Comparison of ENCODE assay signal across 12 cellular contexts in the genomic region with DNA sequence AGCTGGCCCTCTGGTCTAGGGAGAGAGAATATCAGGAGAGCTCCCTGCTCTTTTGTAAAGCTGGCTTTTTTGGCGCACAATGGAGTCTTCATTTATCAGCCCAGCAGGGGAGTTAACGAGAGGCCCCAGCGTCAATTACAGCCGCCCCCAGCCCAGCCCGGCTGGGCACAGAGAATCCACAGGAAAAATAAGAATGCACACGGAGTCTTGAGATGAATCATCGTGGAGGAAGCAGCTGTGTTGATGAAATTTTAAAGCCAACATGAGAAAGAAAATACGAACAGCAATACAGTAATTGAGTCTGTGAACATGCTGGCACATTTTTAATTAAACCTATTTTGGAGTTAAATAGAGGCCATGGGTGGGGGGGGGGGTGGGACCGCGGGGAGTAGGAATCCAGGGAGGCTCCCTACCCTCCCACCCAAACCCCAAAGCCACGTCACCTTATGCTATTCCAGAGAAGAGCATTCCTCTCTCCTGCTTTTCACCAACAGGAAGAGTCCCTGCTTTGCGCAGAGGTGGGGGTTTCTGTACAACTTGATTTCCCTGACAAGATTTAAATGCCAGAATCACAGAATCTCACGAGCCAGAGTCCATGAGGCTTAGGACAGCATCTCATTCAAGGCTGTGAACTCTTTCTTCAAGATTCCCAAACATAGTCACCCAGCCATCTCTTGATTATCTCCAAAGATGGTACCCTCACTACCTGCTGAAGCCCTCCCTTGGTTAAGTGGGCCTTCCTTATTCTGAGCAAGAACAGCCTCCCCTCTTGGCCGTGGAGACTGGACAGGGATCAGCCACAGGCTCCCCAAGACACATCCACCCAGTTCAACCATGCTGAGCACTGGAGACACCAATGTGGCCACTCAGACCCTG. TPM values are rescaled to one million over a fixed set of nuclear protein-coding genes. Genes with fewer than 3 reads are reported as not detected.
A peak's percentile ranks its signal among the peaks of the same experiment; 100 is the strongest.
DNase-seq lines count a peak whose midpoint lies in the region; ATAC-seq and TF ChIP-seq lines count a peak whose summit lies in the region.
"Had no signal": no experiment of that assay in that cellular context is flagged by ENCODE, and none has a peak within 500 bp of the region (broad histone marks: within the 10 kb centered on the region; RNA-seq: fewer than 3 reads in every experiment).

No MANE protein-coding gene starts in this region.

- H3K9me3 Mint-ChIP-seq in brain: peaks cover 0 to 2% (median 0%) of the 10 kb centered on the region in 5 experiments
- H3K9me3 Mint-ChIP-seq: activated naive CD4-positive, alpha-beta T cell treated with anti-CD3 and anti-CD28 coated beads, Interleukin-2, amount 50 U/mL, for 72 hours; memory B cell had no signal

- H3K4me3 ChIP-seq in AG10803 (ENCODE audit: low read length) (no peak overlapping the region), MG63 (no peak overlapping the region), left lung (no peak overlapping the region)

- H3K27me3 ChIP-seq in MG63 (no peaks in the 10 kb centered on the region), left lung (no peaks in the 10 kb centered on the region)

- H3K27ac ChIP-seq in left lung: no peak overlapping the region
- H3K27ac ChIP-seq: C4-2B had no signal

- TF ChIP-seq CTCF in AG10803 (conservative IDR thresholded peaks at IDR 0.05; ENCODE audit: low read length) (no peak), brain (conservative IDR thresholded peaks at IDR 0.05) (no peak), left lung (IDR thresholded peaks at IDR 0.05) (no peak)

- H3K36me3 ChIP-seq in MG63: no peaks in the 10 kb centered on the region
- H3K36me3 ChIP-seq in left lung: no peaks in the 10 kb centered on the region

- peak; percentile 9 for ATAC-seq in left lung
- ATAC-seq: activated naive CD4-positive, alpha-beta T cell treated with anti-CD3 and anti-CD28 coated beads, Interleukin-2, amount 50 U/mL, for 72 hours; PC-3 had no signal

- DNase-seq in AG10803 (ENCODE audit: low read depth) (peak; percentile 77), MG63 (peak; percentile 39), left lung (no peak), DMS53 (lab: John Stamatoyannopoulos, UW) (no peak), ureter (ENCODE audit: low spot score) (no peak), H4 (ENCODE audit: low spot score) (no peak), cortex of kidney (lab: John Stamatoyannopoulos, UW) (no peak)
- DNase-seq: PC-3 had no signal

- no peaks in the 10 kb centered on the region for H3K36me3 Mint-ChIP-seq in brain
- H3K36me3 Mint-ChIP-seq: activated naive CD4-positive, alpha-beta T cell treated with anti-CD3 and anti-CD28 coated beads, Interleukin-2, amount 50 U/mL, for 72 hours; memory B cell had no signal

- intact Hi-C loops in left lung (cut with DNase I): no loop called here

- peak overlapping the region; percentile 82 to 97 (median 93) for H3K27ac Mint-ChIP-seq in brain
- H3K27ac Mint-ChIP-seq: activated naive CD4-positive, alpha-beta T cell treated with anti-CD3 and anti-CD28 coated beads, Interleukin-2, amount 50 U/mL, for 72 hours; memory B cell had no signal

- H3K27me3 Mint-ChIP-seq in brain: peaks cover 16% of the 10 kb centered on the region

- peaks cover 51% of the 10 kb centered on the region for H3K4me1 Mint-ChIP-seq in brain
- H3K4me1 Mint-ChIP-seq: memory B cell had no signal

- peak overlapping the region in 4 of 5 experiments; percentile 67 to 74 (median 70) for H3K4me3 Mint-ChIP-seq in brain
- H3K4me3 Mint-ChIP-seq: memory B cell had no signal

- H3K9me3 ChIP-seq in MG63: no peaks in the 10 kb centered on the region
- no peaks in the 10 kb centered on the region for H3K9me3 ChIP-seq in left lung

- no peaks in the 10 kb centered on the region for H3K4me1 ChIP-seq in left lung

RNA-seq across cellular contexts. Expression of gene CCNK, which starts 50.2 kb away (rescaled TPM):
- total RNA-seq in MG63 (2014; rRNA removed; shearing (Covaris generic); ENCODE audit: low replicate concordance): 2.9 and 7.9 TPM in 2 replicates
- 48.7 TPM for polyA plus RNA-seq in brain (ENCODE audit: insufficient read depth, low read depth, low replicate concordance)
- total RNA-seq in left lung (10 to 100 TPM; 45.4 to 52.5 TPM), ureter (62.5 TPM)
- 9.1 and 15.9 TPM in 2 replicates for total RNA-seq in H4 (2014; rRNA removed; shearing (Covaris generic))

RNA-seq across cellular contexts. Expression of gene SETD3, which starts 50.8 kb away (rescaled TPM):
- total RNA-seq in MG63 (2014; rRNA removed; shearing (Covaris generic); ENCODE audit: low replicate concordance): 37.8 and 48.0 TPM in 2 replicates
- polyA plus RNA-seq in brain (ENCODE audit: insufficient read depth, low read depth, low replicate concordance): 41.2 TPM
- 10 to 100 TPM; 69.1 to 78.7 TPM for total RNA-seq in left lung
- total RNA-seq in ureter: 67.7 TPM
- total RNA-seq in H4 (2014; rRNA removed; shearing (Covaris generic)): 34.2 and 35.8 TPM in 2 replicates

Comparison
In these comparisons a context has a peak if more than half of its experiments do, and no peak if none do; other contexts are left out.
1. DNase-seq: peak in AG10803 (single experiment) and MG63 (single experiment); none in left lung (0 of 2), DMS53 (single experiment), ureter (single experiment), H4 (single experiment) and cortex of kidney (single experiment).